ENCODE assay signal across 8 cellular contexts in the genomic region with DNA sequence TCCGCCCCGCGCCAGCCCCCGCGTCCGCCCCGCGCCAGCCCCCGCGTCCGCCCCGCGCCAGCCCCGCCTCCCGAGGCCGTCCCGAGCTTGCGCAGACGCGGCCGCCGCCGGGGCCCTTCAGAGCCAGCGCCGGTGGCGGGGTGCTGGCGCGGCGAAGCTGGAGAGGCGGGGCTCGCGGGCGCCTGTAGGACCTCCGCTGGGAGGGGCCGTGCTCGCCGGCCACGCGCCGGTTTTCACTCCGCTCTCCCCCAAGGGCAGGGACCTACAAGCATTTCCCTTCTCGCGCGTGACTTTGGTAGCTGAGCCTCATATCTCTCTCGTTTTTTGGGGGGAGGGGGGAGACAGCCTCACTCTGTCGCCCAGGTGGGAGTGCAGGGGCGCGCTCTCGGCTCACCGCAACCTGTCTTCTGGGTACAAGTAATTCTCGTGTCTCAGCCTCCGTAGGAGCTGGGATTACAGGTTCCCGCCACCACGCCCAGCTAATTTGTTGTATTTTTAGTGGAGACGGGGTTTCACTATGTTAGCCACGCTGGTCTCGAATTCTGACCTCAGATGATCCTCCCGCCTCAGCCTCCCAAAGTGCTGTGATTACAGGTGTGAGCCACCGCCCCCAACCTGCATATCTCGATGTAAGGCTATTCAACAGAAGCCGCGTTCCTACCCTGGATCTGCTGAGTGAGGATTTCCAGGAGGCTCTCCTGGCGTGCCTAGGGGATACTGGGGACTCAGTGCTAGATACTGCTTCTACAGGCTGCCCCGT. TPM values are rescaled to one million over a fixed set of nuclear protein-coding genes. Genes with fewer than 3 reads are reported as not detected.
DNase-seq lines count a peak whose midpoint lies in the region; ATAC-seq and TF ChIP-seq lines count a peak whose summit lies in the region.

A gene (minus strand): TSS at position 159 of the 760 bp plus-strand sequence. CDS start 6,595 bp downstream, outside the sequence.

- H2AFZ ChIP-seq in ACC112 (ENCODE audit: low read length, unreplicated experiment): peak within 1 kb of the TSS; percentile 70

- H3K4me1 ChIP-seq in ACC112 (ENCODE audit: control insufficient read depth, insufficient read depth, low read length, unreplicated experiment) (peaks cover 17% of the 10 kb centered on the region), liver (ENCODE audit: control insufficient read depth in 4 of 4, insufficient read depth in 4 of 4, low read length in 3 of 4) (peaks cover 2 to 23% (median 13%) of the 10 kb centered on the region in 4 donors)

- peaks cover 6 to 19% (median 10%) of the 10 kb centered on the region in 4 donors for H3K9me3 ChIP-seq in liver (ENCODE audit: control insufficient read depth in 4 of 4, low read length in 3 of 4)

- peak within 1 kb of the TSS in 1 of 2 donors; percentile 72 for H3K9ac ChIP-seq in liver (ENCODE audit: low read depth in 1 of 2, low read length in 2 of 2)

- H3K27me3 ChIP-seq in ACC112 (ENCODE audit: insufficient read depth, low read length): no peaks in the 10 kb centered on the region
- no peaks in the 10 kb centered on the region for H3K27me3 ChIP-seq in liver (ENCODE audit: control insufficient read depth in 4 of 4, insufficient read depth in 4 of 4, low read length in 3 of 4)

- WGBS in liver: 11% methylated on average over 64 of the region's 64 CpGs

- no peak within 1 kb of the TSS for H3K27ac ChIP-seq in ACC112 (ENCODE audit: low read depth, low read length)
- H3K27ac ChIP-seq in liver (ENCODE audit: low read depth in 1 of 2, low read length in 2 of 2): peak within 1 kb of the TSS; percentile 53 to 65

- peak; percentile 41 for DNase-seq in NCI-H345 treated with DMSO at 0.1 percent for 48 hours (lab: John Stamatoyannopoulos, UW; ENCODE audit: unreplicated experiment)
- DNase-seq in activated CD4-positive, alpha-beta T cell treated with anti-CD3 and anti-CD28 coated beads, Interleukin-2, amount 50 U/mL, for 1 hour: peak; percentile 70
- peak; percentile 77 for DNase-seq in dermis blood vessel endothelial cell
- peak; percentile 64 for DNase-seq in stimulated activated CD4-positive, alpha-beta T cell treated with anti-CD3 and anti-CD28 coated beads, Interleukin-2, amount 100 ng/mL, for 4 hours (ENCODE audit: low read depth)

- peak within 1 kb of the TSS; percentile 95 for H3K4me3 ChIP-seq in ACC112 (ENCODE audit: low read depth, low read length)
- H3K4me3 ChIP-seq in liver (ENCODE audit: low read depth in 1 of 3, low read length in 3 of 3): peak within 1 kb of the TSS; percentile 71 to 82 (median 71)

- peaks cover 21% of the 10 kb centered on the region for H3K79me2 ChIP-seq in ACC112 (ENCODE audit: control insufficient read depth, insufficient read depth, low read length, unreplicated experiment)

- no peak for TF ChIP-seq CTCF in liver (IDR thresholded peaks at IDR 0.05; ENCODE audit: low read depth, low read length, missing input control)

- peak; percentile 92 for ATAC-seq in GM18868 (IDR thresholded peaks at IDR 0.05; ENCODE audit: unreplicated experiment)
- ATAC-seq in HG03095 (IDR thresholded peaks at IDR 0.05; ENCODE audit: unreplicated experiment): peak; percentile 86

- TF ChIP-seq RAD21 in liver (IDR thresholded peaks at IDR 0.05): no peak

- H3K36me3 ChIP-seq in ACC112 (ENCODE audit: insufficient read depth, low read length): peaks cover 26% of the 10 kb centered on the region
- H3K36me3 ChIP-seq in liver (ENCODE audit: control insufficient read depth in 4 of 4, insufficient read depth in 3 of 4, low read depth in 1 of 4, low read length in 3 of 4): peaks cover 0 to 14% (median 8%) of the 10 kb centered on the region in 4 donors

TF ChIP-seq in liver, 16 proteins besides CTCF, POLR2A, EP300 and RAD21:
- TF ChIP-seq, protein P1, sequence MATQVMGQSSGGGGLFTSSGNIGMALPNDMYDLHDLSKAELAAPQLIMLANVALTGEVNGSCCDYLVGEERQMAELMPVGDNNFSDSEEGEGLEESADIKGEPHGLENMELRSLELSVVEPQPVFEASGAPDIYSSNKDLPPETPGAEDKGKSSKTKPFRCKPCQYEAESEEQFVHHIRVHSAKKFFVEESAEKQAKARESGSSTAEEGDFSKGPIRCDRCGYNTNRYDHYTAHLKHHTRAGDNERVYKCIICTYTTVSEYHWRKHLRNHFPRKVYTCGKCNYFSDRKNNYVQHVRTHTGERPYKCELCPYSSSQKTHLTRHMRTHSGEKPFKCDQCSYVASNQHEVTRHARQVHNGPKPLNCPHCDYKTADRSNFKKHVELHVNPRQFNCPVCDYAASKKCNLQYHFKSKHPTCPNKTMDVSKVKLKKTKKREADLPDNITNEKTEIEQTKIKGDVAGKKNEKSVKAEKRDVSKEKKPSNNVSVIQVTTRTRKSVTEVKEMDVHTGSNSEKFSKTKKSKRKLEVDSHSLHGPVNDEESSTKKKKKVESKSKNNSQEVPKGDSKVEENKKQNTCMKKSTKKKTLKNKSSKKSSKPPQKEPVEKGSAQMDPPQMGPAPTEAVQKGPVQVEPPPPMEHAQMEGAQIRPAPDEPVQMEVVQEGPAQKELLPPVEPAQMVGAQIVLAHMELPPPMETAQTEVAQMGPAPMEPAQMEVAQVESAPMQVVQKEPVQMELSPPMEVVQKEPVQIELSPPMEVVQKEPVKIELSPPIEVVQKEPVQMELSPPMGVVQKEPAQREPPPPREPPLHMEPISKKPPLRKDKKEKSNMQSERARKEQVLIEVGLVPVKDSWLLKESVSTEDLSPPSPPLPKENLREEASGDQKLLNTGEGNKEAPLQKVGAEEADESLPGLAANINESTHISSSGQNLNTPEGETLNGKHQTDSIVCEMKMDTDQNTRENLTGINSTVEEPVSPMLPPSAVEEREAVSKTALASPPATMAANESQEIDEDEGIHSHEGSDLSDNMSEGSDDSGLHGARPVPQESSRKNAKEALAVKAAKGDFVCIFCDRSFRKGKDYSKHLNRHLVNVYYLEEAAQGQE (IDR thresholded peaks at IDR 0.05): no peak
- TF ChIP-seq RXRA (IDR thresholded peaks at IDR 0.05) (no peak), YY1 (IDR thresholded peaks at IDR 0.05) (no peak), JUND (IDR thresholded peaks at IDR 0.05) (no peak), TAF1 (conservative IDR thresholded peaks at IDR 0.05) (no peak), EGR1 (IDR thresholded peaks at IDR 0.05; ENCODE audit: low read depth in 2 of 2) (no peak), FOXA2 (IDR thresholded peaks at IDR 0.05) (no peak), HNF4G (IDR thresholded peaks at IDR 0.05) (no peak)
TF ChIP-seq in liver: peak in this region for 0.

RNA-seq across cellular contexts. Expression of the gene that starts here (rescaled TPM):
- total RNA-seq in dermis blood vessel endothelial cell (8.7 and 14.0 TPM in 2 replicates), liver (1 to 10 TPM; 4.2 to 6.2 TPM)
- 1 to 10 TPM; 1.7 to 3.3 TPM for polyA plus RNA-seq in liver
